8 cellular contexts compared by ENCODE assay signal in the genomic region with DNA sequence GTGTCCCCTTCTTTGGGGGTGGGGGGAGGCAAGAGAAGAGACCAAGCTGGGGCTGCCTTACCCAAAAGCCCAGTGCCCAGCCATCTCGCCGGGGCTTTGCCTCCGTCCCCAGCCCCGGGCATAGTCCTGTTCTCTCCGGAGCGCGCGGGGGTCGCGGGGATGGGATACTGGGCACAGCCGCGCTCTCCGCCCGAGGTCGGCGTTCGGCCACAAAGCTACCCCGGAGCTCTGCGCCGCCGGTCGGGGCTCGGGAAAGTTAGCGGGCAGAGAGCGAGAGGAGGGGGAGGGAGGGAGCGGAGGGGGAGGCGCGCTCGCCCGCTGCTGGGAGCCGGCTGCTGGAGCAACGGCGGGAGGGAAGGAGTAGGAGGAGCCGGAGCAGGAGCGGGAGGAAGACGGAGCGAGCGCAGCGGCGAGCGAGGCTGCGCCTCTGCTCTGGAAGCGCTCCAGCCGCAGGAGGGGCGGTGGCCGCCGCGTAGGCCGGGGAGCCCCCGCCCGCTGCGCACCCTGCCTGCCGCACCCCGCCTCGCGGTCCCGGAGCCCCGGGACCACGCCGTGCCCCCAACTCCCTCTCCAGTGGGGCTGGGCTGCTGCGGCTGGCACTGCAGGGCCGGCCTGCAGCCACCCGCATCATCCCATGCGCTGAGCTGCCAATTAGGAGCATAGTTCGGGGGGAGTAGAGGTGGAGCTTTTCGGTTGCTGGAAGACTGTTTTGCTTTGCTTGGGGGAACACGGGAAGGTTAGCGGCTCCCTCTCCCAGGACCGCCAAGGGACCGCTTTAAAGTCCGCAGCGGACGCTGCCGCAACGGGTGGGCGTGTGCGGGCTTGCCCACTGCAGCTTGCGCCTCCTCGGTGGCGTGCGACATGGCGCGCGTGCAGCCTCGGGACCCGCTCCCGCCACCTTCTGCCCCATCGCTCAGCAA. TPM values are rescaled to one million over a fixed set of nuclear protein-coding genes. Genes with fewer than 3 reads are reported as not detected.
DNase-seq lines count a peak whose midpoint lies in the region; ATAC-seq lines count a peak whose summit lies in the region.

SCN4B (minus strand) TSS at position 272 of the 920 bp plus-strand sequence; CDS start at position 122, 150 bp downstream.

- H3K4me3 ChIP-seq in GM08714 (ENCODE audit: low read length) (peak within 1 kb of the TSS; percentile 2; the same call in 1 of the 2 replicates), adipocyte (ENCODE audit: low read length) (peak within 1 kb of the TSS; percentile 78)

- H3K9ac ChIP-seq in adipocyte (ENCODE audit: low read length): no peak within 1 kb of the TSS

- no peaks in the 10 kb centered on the region for H3K9me3 ChIP-seq in adipocyte (ENCODE audit: control insufficient read depth, low read length)

- intact Hi-C loops in Right ventricle myocardium superior (cut with DNase I): no loop called here

- ATAC-seq in Right ventricle myocardium superior (ENCODE audit: poor library complexity) (peak; percentile 84), HG03520 (IDR thresholded peaks at IDR 0.05; ENCODE audit: unreplicated experiment) (no peak), GM21526 (IDR thresholded peaks at IDR 0.05; ENCODE audit: low FRiP score, unreplicated experiment) (no peak), HG02610 (IDR thresholded peaks at IDR 0.05; ENCODE audit: unreplicated experiment) (no peak)

- DNase-seq in NCI-H2107 (lab: John Stamatoyannopoulos, UW): peak; percentile 58
- peak; percentile 77 for DNase-seq in adipocyte (ENCODE audit: low read depth)
- peak; percentile 79 for DNase-seq in Right ventricle myocardium superior
- peak in 45 of 56 donors; percentile 13 to 84 (median 51) for DNase-seq in nucleus accumbens (lab: John Stamatoyannopoulos, UW)

- peaks cover 80% of the 10 kb centered on the region for H3K27me3 ChIP-seq in adipocyte (replicated peaks; ENCODE audit: control insufficient read depth, insufficient read depth, low read length)

- H3K36me3 ChIP-seq in adipocyte (ENCODE audit: control insufficient read depth, insufficient read depth, low read length, severe bottlenecking): no peaks in the 10 kb centered on the region

- H3K4me1 ChIP-seq in adipocyte (ENCODE audit: control insufficient read depth, insufficient read depth, low read length): peaks cover 5% of the 10 kb centered on the region

RNA-seq across cellular contexts. Expression of gene SCN4B, which starts in this region (rescaled TPM):
- 12.0 TPM for total RNA-seq in Right ventricle myocardium superior
